In the genomic region with DNA sequence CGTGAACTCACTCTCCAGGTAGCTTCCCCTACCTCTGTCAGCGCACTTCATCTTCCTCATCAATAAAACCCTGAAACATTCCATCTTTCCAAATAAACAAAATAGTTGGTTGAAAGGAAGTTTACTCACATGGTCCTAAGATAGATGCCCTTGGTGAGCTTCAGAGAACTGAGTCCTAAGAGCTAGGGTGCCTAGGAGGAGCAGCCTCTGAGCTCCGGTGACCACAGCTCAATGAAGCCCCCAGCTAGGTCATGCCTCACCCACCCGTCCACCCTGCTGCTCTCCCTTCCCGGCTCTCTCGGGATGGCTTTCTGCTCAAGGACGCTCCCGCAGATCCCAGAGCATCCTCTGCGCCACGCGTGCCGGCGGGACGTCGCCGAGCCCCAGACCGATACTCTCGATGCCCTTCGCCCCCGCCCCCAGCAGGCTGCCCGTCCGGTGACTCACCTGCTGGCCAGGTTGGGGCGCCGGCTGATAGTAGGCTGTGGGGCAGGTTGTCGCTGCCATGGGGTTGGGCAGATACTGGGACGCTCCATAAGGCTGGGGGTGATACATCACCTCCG, we compare ENCODE assay signal across 8 cellular contexts. TPM values are rescaled to one million over a fixed set of nuclear protein-coding genes. Genes with fewer than 3 reads are reported as not detected.
DNase-seq lines count a peak whose midpoint lies in the region; ATAC-seq and TF ChIP-seq lines count a peak whose summit lies in the region.

No MANE protein-coding gene starts in this region.

- intact Hi-C loops in mucosa of descending colon (cut with DNase I, micrococcal nuclease), result no loop called here

- no peak for TF ChIP-seq CTCF in chondrocyte (IDR thresholded peaks at IDR 0.05)
- TF ChIP-seq CTCF in mucosa of descending colon (IDR thresholded peaks at IDR 0.05), result no peak

- H3K36me3 ChIP-seq in mucosa of descending colon (ENCODE audit: low read depth), result no peaks in the 10 kb centered on the region

- peaks cover 67% of the 10 kb centered on the region for H3K4me1 Mint-ChIP-seq in chondrocyte (ENCODE audit: low read depth)

- H3K27me3 Mint-ChIP-seq in chondrocyte (ENCODE audit: low read depth), result no peaks in the 10 kb centered on the region

- peaks cover 3% of the 10 kb centered on the region for H3K4me1 ChIP-seq in mucosa of descending colon (ENCODE audit: low read depth)

- ATAC-seq in HG02884 (IDR thresholded peaks at IDR 0.05; ENCODE audit: unreplicated experiment) (peak; percentile 15), mucosa of descending colon (peak; percentile 35), HG03108 (IDR thresholded peaks at IDR 0.05; ENCODE audit: unreplicated experiment) (no peak)

- H3K9me3 Mint-ChIP-seq in chondrocyte (ENCODE audit: low read depth), result no peaks in the 10 kb centered on the region

- peaks cover 13% of the 10 kb centered on the region for H3K36me3 Mint-ChIP-seq in chondrocyte (ENCODE audit: low read depth)

- peak; percentile 54 for DNase-seq in AG08396 (ENCODE audit: low spot score)
- DNase-seq in chondrocyte (ENCODE audit: low spot score), result peak; percentile 95
- peak in 2 of 3 donors; percentile 35 to 50 for DNase-seq in mucosa of descending colon
- no peak for DNase-seq in dermis blood vessel endothelial cell
- no peak for DNase-seq in NCI-H510A (lab: John Stamatoyannopoulos, UW)
- no peak for DNase-seq in activated CD4-positive, alpha-beta T cell treated with anti-CD3 and anti-CD28 coated beads for 1 hour

- H3K4me3 Mint-ChIP-seq in chondrocyte (ENCODE audit: unreplicated experiment), result peak overlapping the region; percentile 86

- no peaks in the 10 kb centered on the region for H3K9me3 ChIP-seq in mucosa of descending colon

- H3K4me3 ChIP-seq in mucosa of descending colon, result no peak overlapping the region

- H3K27ac Mint-ChIP-seq in chondrocyte (ENCODE audit: unreplicated experiment), result peak overlapping the region; percentile 98

RNA-seq across cellular contexts. Expression of a gene that starts 0.7 kb away (rescaled TPM):
- total RNA-seq in chondrocyte, result 170 to 405 TPM (median 177 TPM) in 3 replicates
- total RNA-seq in mucosa of descending colon, result 10 to 100 TPM in 1 of 3 donors, 1 to 10 TPM in 2; 1.5 to 30.5 (median 6.3) TPM
- 0.33 and 1.0 TPM in 2 replicates for total RNA-seq in dermis blood vessel endothelial cell

Comparison
In these comparisons a context has a peak if more than half of its experiments do, and no peak if none do; other contexts are left out.
1. DNase-seq: peak in AG08396 (single experiment), chondrocyte (single experiment) and mucosa of descending colon (2 of 3); none in dermis blood vessel endothelial cell (single experiment), NCI-H510A (single experiment) and activated CD4-positive, alpha-beta T cell treated with anti-CD3 and anti-CD28 coated beads for 1 hour (single experiment).